ENCODE assay signal across 15 cellular contexts in genomic region chr2:20378341-20378740, GRCh38. TPM values are rescaled to one million over a fixed set of nuclear protein-coding genes. Genes with fewer than 3 reads are reported as not detected.
DNase-seq lines count a peak whose midpoint lies in the region; ATAC-seq and TF ChIP-seq lines count a peak whose summit lies in the region.
"Had no signal": no experiment of that assay in that cellular context is flagged by ENCODE, and none has a peak within 500 bp of the region (broad histone marks: within the 10 kb centered on the region; RNA-seq: fewer than 3 reads in every experiment).

No MANE protein-coding gene starts in this region.

- ATAC-seq in lower lobe of right lung (no peak), upper lobe of left lung (ENCODE audit: low FRiP score in 2 of 2) (no peak), HG02678 (IDR thresholded peaks at IDR 0.05; ENCODE audit: unreplicated experiment) (no peak)

- H3K4me3 ChIP-seq in esophagus squamous epithelium (no peak overlapping the region), lower lobe of right lung (no peak overlapping the region), upper lobe of left lung (no peak overlapping the region)
- H3K4me3 ChIP-seq: BLaER1 had no signal

- intact Hi-C loops in esophagus squamous epithelium (cut with DNase I) = no loop called here
- intact Hi-C loops in lower lobe of right lung (cut with DNase I) = no loop called here

- H3K27me3 ChIP-seq in esophagus squamous epithelium (no peaks in the 10 kb centered on the region), lower lobe of right lung (ENCODE audit: low read depth) (no peaks in the 10 kb centered on the region), upper lobe of left lung (no peaks in the 10 kb centered on the region)
- H3K27me3 ChIP-seq: BLaER1 had no signal

- peaks cover 22% of the 10 kb centered on the region for H3K4me1 Mint-ChIP-seq in progenitor cell of endocrine pancreas (ENCODE audit: low read depth)

- DNase-seq in esophagus squamous epithelium (lab: John Stamatoyannopoulos, UW) (no peak), lower lobe of right lung (no peak), progenitor cell of endocrine pancreas (ENCODE audit: low spot score, unreplicated experiment) (no peak), upper lobe of left lung (no peak), NCI-H1105 treated with DMSO at 0.1 percent for 48 hours (lab: John Stamatoyannopoulos, UW) (no peak), GM13976 (ENCODE audit: low spot score) (no peak)
- DNase-seq: CD4-positive, alpha-beta T cell; MM.1S; NCI-H1048; NCI-H1436; NCI-H187 treated with DMSO at 0.1 percent for 48 hours had no signal

- no peak overlapping the region for H3K27ac Mint-ChIP-seq in progenitor cell of endocrine pancreas
- H3K27ac Mint-ChIP-seq: CD4-positive, alpha-beta T cell; H9 had no signal

- peak overlapping the region in 3 of 4 donors; percentile 50 to 71 (median 59) for H3K27ac ChIP-seq in esophagus squamous epithelium
- H3K27ac ChIP-seq in lower lobe of right lung = peak overlapping the region; percentile 53
- H3K27ac ChIP-seq in upper lobe of left lung = peak overlapping the region in 3 of 4 donors; percentile 24 to 54 (median 25)
- H3K27ac ChIP-seq: BLaER1 had no signal

- H3K9me3 ChIP-seq in esophagus squamous epithelium = no peaks in the 10 kb centered on the region
- H3K9me3 ChIP-seq in lower lobe of right lung = no peaks in the 10 kb centered on the region
- H3K9me3 ChIP-seq in upper lobe of left lung = no peaks in the 10 kb centered on the region
- H3K9me3 ChIP-seq: BLaER1 had no signal

- H3K36me3 Mint-ChIP-seq in progenitor cell of endocrine pancreas (ENCODE audit: insufficient read depth) = no peaks in the 10 kb centered on the region

- H3K4me1 ChIP-seq in esophagus squamous epithelium (peaks cover 0 to 34% (median 3%) of the 10 kb centered on the region in 3 donors), lower lobe of right lung (peaks cover 3% of the 10 kb centered on the region), upper lobe of left lung (peaks cover 0 to 5% (median 0%) of the 10 kb centered on the region in 4 donors)
- H3K4me1 ChIP-seq: BLaER1 had no signal

- H3K9me3 Mint-ChIP-seq in progenitor cell of endocrine pancreas (ENCODE audit: low read depth) = no peaks in the 10 kb centered on the region
- H3K9me3 Mint-ChIP-seq: CD4-positive, alpha-beta T cell; H9; HFFc6 had no signal

- peak overlapping the region; percentile 0 for H3K4me3 Mint-ChIP-seq in progenitor cell of endocrine pancreas (ENCODE audit: low read depth)
- H3K4me3 Mint-ChIP-seq: CD4-positive, alpha-beta T cell; H9; HFFc6 had no signal

- TF ChIP-seq CTCF in esophagus squamous epithelium (IDR thresholded peaks at IDR 0.05) = no peak
- no peak for TF ChIP-seq CTCF in lower lobe of right lung (IDR thresholded peaks at IDR 0.05)
- no peak for TF ChIP-seq CTCF in progenitor cell of endocrine pancreas (IDR thresholded peaks at IDR 0.05; ENCODE audit: unreplicated experiment)
- no peak for TF ChIP-seq CTCF in upper lobe of left lung (IDR thresholded peaks at IDR 0.05)
- TF ChIP-seq CTCF in GM13976 (IDR thresholded peaks at IDR 0.05; ENCODE audit: borderline replicate concordance, control extremely low read depth, extremely low read depth, insufficient read depth, missing control alignments) = no peak

- in situ Hi-C loops in GM13976 (cut with MboI; ENCODE audit: low sequenced_read_pairs, unreplicated experiment) = no loop called here

- TF ChIP-seq POLR2A in esophagus squamous epithelium (IDR thresholded peaks at IDR 0.05) (no peak), upper lobe of left lung (IDR thresholded peaks at IDR 0.05) (no peak)

- no peaks in the 10 kb centered on the region for H3K27me3 Mint-ChIP-seq in progenitor cell of endocrine pancreas
- H3K27me3 Mint-ChIP-seq: CD4-positive, alpha-beta T cell had no signal

- 77 to 88% methylated on average over 7 of the region's 8 CpGs for WGBS in esophagus squamous epithelium, 2 donors
- 57 to 64% methylated on average over 7 to 8 of the region's 8 CpGs for WGBS in upper lobe of left lung, 2 donors

- H3K36me3 ChIP-seq in esophagus squamous epithelium = no peaks in the 10 kb centered on the region
- H3K36me3 ChIP-seq in lower lobe of right lung = no peaks in the 10 kb centered on the region
- H3K36me3 ChIP-seq in upper lobe of left lung = no peaks in the 10 kb centered on the region
- H3K36me3 ChIP-seq: BLaER1 had no signal

- no peak for TF ChIP-seq EP300 in upper lobe of left lung (IDR thresholded peaks at IDR 0.05)

RNA-seq across cellular contexts. Expression of gene PUM2, which starts 27.7 kb away (rescaled TPM):
- 10 to 100 TPM; 29.3 to 81.4 (median 48.2) TPM for total RNA-seq in esophagus squamous epithelium
- 112 TPM for total RNA-seq in lower lobe of right lung
- 123 and 128 TPM in 2 replicates for total RNA-seq in progenitor cell of endocrine pancreas
- 100 to 1,000 TPM in 1 of 6 donors, 10 to 100 TPM in 5; 33.1 to 114 (median 86.6) TPM for total RNA-seq in upper lobe of left lung
